15 cellular contexts compared by ENCODE assay signal in genomic region chr15:68275165-68275746, GRCh38. TPM values are rescaled to one million over a fixed set of nuclear protein-coding genes. Genes with fewer than 3 reads are reported as not detected.
A peak's percentile ranks its signal among the peaks of the same experiment; 100 is the strongest.
DNase-seq lines count a peak whose midpoint lies in the region; ATAC-seq and TF ChIP-seq lines count a peak whose summit lies in the region.
"Had no signal": no experiment of that assay in that cellular context is flagged by ENCODE, and none has a peak within 500 bp of the region (broad histone marks: within the 10 kb centered on the region; RNA-seq: fewer than 3 reads in every experiment).

No MANE protein-coding gene starts in this region.

- H3K4me1 ChIP-seq in ascending aorta = peaks cover 12 to 34% of the 10 kb centered on the region in 2 donors
- peaks cover 0 to 50% (median 17%) of the 10 kb centered on the region in 4 donors for H3K4me1 ChIP-seq in right lobe of liver

- TF ChIP-seq CTCF in ascending aorta (IDR thresholded peaks at IDR 0.05) (no peak), right lobe of liver (IDR thresholded peaks at IDR 0.05) (no peak)

- H3K4me3 ChIP-seq in ascending aorta = no peak overlapping the region
- H3K4me3 ChIP-seq in right lobe of liver = no peak overlapping the region
- H3K4me3 ChIP-seq: pancreas had no signal

- intact Hi-C loops in ascending aorta (cut with DNase I) = loop anchor here (5.0 kb wide), 1 partner anchor 542 kb away; no protein-coding TSS in a partner anchor
- intact Hi-C loops in right lobe of liver (cut with DNase I) = no loop called here

- H3K27me3 ChIP-seq in ascending aorta = no peaks in the 10 kb centered on the region
- no peaks in the 10 kb centered on the region for H3K27me3 ChIP-seq in right lobe of liver
- H3K27me3 ChIP-seq: pancreas had no signal

- H3K27ac ChIP-seq in ascending aorta (peak overlapping the region; percentile 99), right lobe of liver (peak overlapping the region; percentile 61 to 94 (median 84)), substantia nigra (ENCODE audit: low read depth, low read length, poor library complexity, severe bottlenecking) (peak overlapping the region; percentile 99)

- H3K36me3 ChIP-seq in ascending aorta (no peaks in the 10 kb centered on the region), right lobe of liver (no peaks in the 10 kb centered on the region)
- H3K36me3 ChIP-seq: pancreas had no signal

- no peaks in the 10 kb centered on the region for H3K9me3 ChIP-seq in ascending aorta
- no peaks in the 10 kb centered on the region for H3K9me3 ChIP-seq in right lobe of liver
- H3K9me3 ChIP-seq: pancreas, SK-N-SH had no signal

- WGBS in right lobe of liver (ENCODE audit: insufficient coverage, low coverage, low lambda C conversion rate, missing lambda C conversion rate) = 41% methylated on average over 3 of the region's 3 CpGs

- no peak for TF ChIP-seq POLR2A in right lobe of liver (IDR thresholded peaks at IDR 0.05)

- ATAC-seq in right lobe of liver = peak; percentile 40 to 54 (median 44)
- ATAC-seq: pancreas had no signal

- peak; percentile 5 for DNase-seq in NCI-H2196 (lab: John Stamatoyannopoulos, UW; ENCODE audit: unreplicated experiment)
- no peak for DNase-seq in NCI-H2196 treated with DMSO at 0.1 percent for 48 hours (lab: John Stamatoyannopoulos, UW; ENCODE audit: unreplicated experiment)
- DNase-seq in ascending aorta (ENCODE audit: low spot score in 2 of 2) = no peak
- DNase-seq in right lobe of liver = peak in 2 of 3 donors; percentile 35 to 83
- DNase-seq in substantia nigra (lab: John Stamatoyannopoulos, UW) = no peak
- DNase-seq in activated effector memory CD4-positive, alpha-beta T cell treated with Interleukin-2 at 50 U/mL for 16 hours = no peak
- no peak for DNase-seq in A172 (ENCODE audit: low spot score)
- DNase-seq in SKM-1 treated with dmso at 0.1 percent for 144 hours (lab: John Stamatoyannopoulos, UW; ENCODE audit: unreplicated experiment) = no peak
- DNase-seq: activated CD4-positive, CD25-positive, alpha-beta regulatory T cell treated with anti-CD3 and anti-CD28 coated beads, Interleukin-2, amount 50 U/mL, for 72 hours; activated naive CD4-positive, alpha-beta T cell treated with anti-CD3 and anti-CD28 coated beads for 36 hours; effector CD8-positive, alpha-beta T cell; EL; NCI-H226; pancreas; SK-N-SH had no signal

RNA-seq across cellular contexts. Expression of gene FEM1B, which starts 2.3 kb away (rescaled TPM):
- total RNA-seq in ascending aorta (57.0 TPM), right lobe of liver (10 to 100 TPM; 17.7 to 28.3 (median 23.1) TPM)
- total RNA-seq in A172 (2014; rRNA removed; shearing (Covaris generic)) = 24.7 and 26.9 TPM in 2 replicates

RNA-seq across cellular contexts. Expression of gene CLN6, which starts 45.7 kb away (rescaled TPM):
- total RNA-seq in ascending aorta (6.4 TPM), right lobe of liver (10 to 100 TPM; 10.7 to 24.3 (median 15.2) TPM)
- total RNA-seq in A172 (2014; rRNA removed; shearing (Covaris generic)) = 22.8 and 26.1 TPM in 2 replicates

Comparison
In these comparisons a context has a peak if more than half of its experiments do, and no peak if none do; other contexts are left out.
1. DNase-seq: peak in NCI-H2196 (single experiment) and right lobe of liver (2 of 3); none in NCI-H2196 treated with DMSO at 0.1 percent for 48 hours (single experiment), ascending aorta (0 of 2), substantia nigra (0 of 49), activated effector memory CD4-positive, alpha-beta T cell treated with Interleukin-2 at 50 U/mL for 16 hours (single experiment), A172 (single experiment) and SKM-1 treated with dmso at 0.1 percent for 144 hours (single experiment).
2. Peak in every context shown above with its lines, with median percentiles within 50 percentile points of each other: H3K27ac ChIP-seq.